In genomic region chr15:89419370-89419984, GRCh38 we compare ENCODE assay signal across 9 cellular contexts.
DNase-seq lines count a peak whose midpoint lies in the region; ATAC-seq, FAIRE-seq and TF ChIP-seq lines count a peak whose summit lies in the region.
"Had no signal": no experiment of that assay in that cellular context is flagged by ENCODE, and none has a peak within 500 bp of the region (broad histone marks: within the 10 kb centered on the region; RNA-seq: fewer than 3 reads in every experiment).

No MANE protein-coding gene starts in this region.

- H3K36me3 Mint-ChIP-seq in activated naive CD8-positive, alpha-beta T cell treated with anti-CD3 and anti-CD28 coated beads, Interleukin-2, amount 50 U/mL, for 24 hours (ENCODE audit: low read depth): peaks cover 2% of the 10 kb centered on the region
- no peaks in the 10 kb centered on the region for H3K36me3 Mint-ChIP-seq in activated T-helper 2 cell treated with anti-CD3 and anti-CD28 coated beads, Interferon-gamma antibody, Interleukin-2, Interleukin-4, amounts not matched to agents 10 μg/mL and 5 μg/mL and 100 μg/mL, durations not matched to agents 14 hours and 24 hours and 36 hours (ENCODE audit: low read depth)

- H4K5ac ChIP-seq in IMR-90 (ENCODE audit: low read depth, low read length): no peak overlapping the region

- H3K9ac ChIP-seq in IMR-90 (ENCODE audit: low read depth, low read length): no peak overlapping the region

- no peak for FAIRE-seq in small intestine (lab: Jason Lieb, UNC)
- FAIRE-seq: islet of Langerhans had no signal

- H2BK20ac ChIP-seq in IMR-90 (ENCODE audit: low read depth, low read length): no peak overlapping the region

- H3K27me3 ChIP-seq in IMR-90 (ENCODE audit: control insufficient read depth, insufficient read depth, low read length) (peaks cover 53% of the 10 kb centered on the region), small intestine (ENCODE audit: control insufficient read depth in 2 of 2, insufficient read depth in 2 of 2, low read length in 2 of 2) (peaks cover 0 to 54% of the 10 kb centered on the region in 2 donors)

- no TSS peak for BruUV-seq in IMR-90 (replicated peaks; lab: Mats Ljungman, UMichigan)

- no peak for TF ChIP-seq RAD21 in IMR-90 (IDR thresholded peaks at IDR 0.05; ENCODE audit: low read length)

- H3K56ac ChIP-seq in IMR-90 (ENCODE audit: extremely low read depth, insufficient read depth, low read length): no peak overlapping the region

- peaks cover 3% of the 10 kb centered on the region for H3K4me1 Mint-ChIP-seq in activated naive CD8-positive, alpha-beta T cell treated with anti-CD3 and anti-CD28 coated beads, Interleukin-2, amount 50 U/mL, for 24 hours
- peaks cover 2% of the 10 kb centered on the region for H3K4me1 Mint-ChIP-seq in activated T-helper 2 cell treated with anti-CD3 and anti-CD28 coated beads, Interferon-gamma antibody, Interleukin-2, Interleukin-4, amounts not matched to agents 10 μg/mL and 5 μg/mL and 100 μg/mL, durations not matched to agents 14 hours and 24 hours and 36 hours (ENCODE audit: low read depth)

- no peak overlapping the region for H3K14ac ChIP-seq in IMR-90 (replicated peaks; ENCODE audit: low read depth, low read length)

- H3K9me3 Mint-ChIP-seq in activated naive CD8-positive, alpha-beta T cell treated with anti-CD3 and anti-CD28 coated beads, Interleukin-2, amount 50 U/mL, for 24 hours: no peaks in the 10 kb centered on the region
- H3K9me3 Mint-ChIP-seq in activated T-helper 2 cell treated with anti-CD3 and anti-CD28 coated beads, Interferon-gamma antibody, Interleukin-2, Interleukin-4, amounts not matched to agents 10 μg/mL and 5 μg/mL and 100 μg/mL, durations not matched to agents 14 hours and 24 hours and 36 hours: no peaks in the 10 kb centered on the region

- H2BK15ac ChIP-seq in IMR-90 (ENCODE audit: low read depth, low read length): no peak overlapping the region

- H3K4me3 ChIP-seq in IMR-90 (ENCODE audit: insufficient read depth, low read depth, low read length) (no peak overlapping the region), small intestine (ENCODE audit: low read depth in 1 of 2, low read length in 2 of 2) (no peak overlapping the region)

- H3K4me1 ChIP-seq in IMR-90 (ENCODE audit: control insufficient read depth, insufficient read depth, low read length) (no peaks in the 10 kb centered on the region), small intestine (ENCODE audit: control insufficient read depth in 2 of 2, insufficient read depth in 1 of 2, low read depth in 1 of 2, low read length in 1 of 2) (no peaks in the 10 kb centered on the region)

- H4K91ac ChIP-seq in IMR-90 (ENCODE audit: insufficient read depth, low read depth, low read length): no peak overlapping the region

- H3K27me3 Mint-ChIP-seq in activated naive CD8-positive, alpha-beta T cell treated with anti-CD3 and anti-CD28 coated beads, Interleukin-2, amount 50 U/mL, for 24 hours: peaks cover 60% of the 10 kb centered on the region
- H3K27me3 Mint-ChIP-seq in activated T-helper 2 cell treated with anti-CD3 and anti-CD28 coated beads, Interferon-gamma antibody, Interleukin-2, Interleukin-4, amounts not matched to agents 10 μg/mL and 5 μg/mL and 100 μg/mL, durations not matched to agents 14 hours and 24 hours and 36 hours (ENCODE audit: low read depth): peaks cover 54% of the 10 kb centered on the region

- H3K27ac ChIP-seq in IMR-90 (ENCODE audit: insufficient read depth, low read length) (no peak overlapping the region), small intestine (ENCODE audit: low read depth in 1 of 2, low read length in 1 of 2) (no peak overlapping the region)

- no peak overlapping the region for H3K4ac ChIP-seq in IMR-90 (ENCODE audit: low read depth, low read length)

- CTCF ChIA-PET in IMR-90 (lab: Yijun Ruan, JAX): interaction anchor here (1.1 to 1.4 kb wide), 2 partner anchors 11 to 61 kb away, joined by 4 read pairs; no protein-coding TSS in a partner anchor

- H3K9me1 ChIP-seq in IMR-90 (ENCODE audit: insufficient read depth, low read length): no peaks in the 10 kb centered on the region

- H3K23ac ChIP-seq in IMR-90 (ENCODE audit: low read depth, low read length): no peak overlapping the region

- H3K36me3 ChIP-seq in IMR-90 (ENCODE audit: control insufficient read depth, insufficient read depth, low read length) (no peaks in the 10 kb centered on the region), small intestine (ENCODE audit: control insufficient read depth in 2 of 2, insufficient read depth in 2 of 2, low read length in 2 of 2) (no peaks in the 10 kb centered on the region)

- intact Hi-C loops in IMR-90 (cut with micrococcal nuclease): no loop called here
- intact Hi-C loops in activated T-helper 2 cell treated with anti-CD3 and anti-CD28 coated beads, Interferon-gamma antibody, Interleukin-2, Interleukin-4, amounts not matched to agents 10 μg/mL and 5 μg/mL and 100 μg/mL, durations not matched to agents 14 hours and 24 hours and 36 hours (cut with micrococcal nuclease): no loop called here

- H2AK5ac ChIP-seq in IMR-90 (ENCODE audit: low read depth, low read length): no peak overlapping the region

- H3K4me2 ChIP-seq in IMR-90 (ENCODE audit: low read depth, low read length): no peak overlapping the region

- H2AK9ac ChIP-seq in IMR-90 (replicated peaks; ENCODE audit: low read depth, low read length, poor library complexity): no peak overlapping the region

- TF ChIP-seq POLR2A in IMR-90 (IDR thresholded peaks at IDR 0.05; ENCODE audit: low read depth, low read length): no peak

- no peak overlapping the region for H2BK5ac ChIP-seq in IMR-90 (ENCODE audit: low read depth, low read length, poor library complexity, severe bottlenecking)

- DNase-seq in AML-193 (lab: John Stamatoyannopoulos, UW) (peak; percentile 30 to 38), IMR-90 (peak; percentile 27), left kidney (ENCODE audit: low read depth, low spot score) (peak; percentile 91), small intestine (no peak), Ammon's horn (ENCODE audit: low spot score) (no peak), NCI-H446 (lab: John Stamatoyannopoulos, UW) (no peak)
- peak; percentile 50 for DNase-seq in activated naive CD8-positive, alpha-beta T cell treated with anti-CD3 and anti-CD28 coated beads, Interleukin-2, amount 50 U/mL, for 24 hours
- no peak for DNase-seq in activated T-helper 2 cell treated with anti-CD3 and anti-CD28 coated beads, Interferon-gamma antibody, Interleukin-2, Interleukin-4, amounts not matched to agents 10 μg/mL and 5 μg/mL and 100 μg/mL, durations not matched to agents 14 hours and 24 hours and 36 hours (ENCODE audit: low spot score)

- no peak overlapping the region for H3K4me3 Mint-ChIP-seq in activated naive CD8-positive, alpha-beta T cell treated with anti-CD3 and anti-CD28 coated beads, Interleukin-2, amount 50 U/mL, for 24 hours
- no peak overlapping the region for H3K4me3 Mint-ChIP-seq in activated T-helper 2 cell treated with anti-CD3 and anti-CD28 coated beads, Interferon-gamma antibody, Interleukin-2, Interleukin-4, amounts not matched to agents 10 μg/mL and 5 μg/mL and 100 μg/mL, durations not matched to agents 14 hours and 24 hours and 36 hours (ENCODE audit: low read depth)

- TF ChIP-seq CTCF in IMR-90 (conservative IDR thresholded peaks at IDR 0.05; ENCODE audit: low read depth, low read length): no peak

- no peaks in the 10 kb centered on the region for H3K79me1 ChIP-seq in IMR-90 (ENCODE audit: low read depth in 1 of 2, low read length in 2 of 2)

- ATAC-seq in IMR-90 (ENCODE audit: low read depth): peak; percentile 79
- ATAC-seq in activated naive CD8-positive, alpha-beta T cell treated with anti-CD3 and anti-CD28 coated beads, Interleukin-2, amount 50 U/mL, for 24 hours: no peak

- peaks cover 4% of the 10 kb centered on the region for H4K20me1 ChIP-seq in IMR-90 (ENCODE audit: insufficient read depth, low read length)

- dilution Hi-C loops in IMR-90 (cut with HindIII; ENCODE audit: low sequenced_read_pairs, unreplicated experiment): no loop called here

- 14% methylated on average over 4 of the region's 17 CpGs; no CpG with 5 or more reads in 1 of the 2 experiments for WGBS in IMR-90 (ENCODE audit: extremely low coverage in 2 of 2, insufficient read length in 1 of 2), 2 experiments
- 18 to 23% (median 21%) methylated on average over 17 of the region's 17 CpGs for WGBS in small intestine, 3 donors

- H3K27ac Mint-ChIP-seq in activated naive CD8-positive, alpha-beta T cell treated with anti-CD3 and anti-CD28 coated beads, Interleukin-2, amount 50 U/mL, for 24 hours: no peak overlapping the region
- H3K27ac Mint-ChIP-seq in activated T-helper 2 cell treated with anti-CD3 and anti-CD28 coated beads, Interferon-gamma antibody, Interleukin-2, Interleukin-4, amounts not matched to agents 10 μg/mL and 5 μg/mL and 100 μg/mL, durations not matched to agents 14 hours and 24 hours and 36 hours: no peak overlapping the region

- H2BK120ac ChIP-seq in IMR-90 (ENCODE audit: low read depth, low read length): no peak overlapping the region

- no peak overlapping the region for H3K18ac ChIP-seq in IMR-90 (ENCODE audit: low read depth, low read length)

- POLR2A ChIA-PET in IMR-90 (lab: Charles Lee; ENCODE audit: unreplicated experiment): no interaction called here

- H2AFZ ChIP-seq in IMR-90 (replicated peaks; ENCODE audit: low read length, poor library complexity): no peak overlapping the region

- no peak overlapping the region for H4K8ac ChIP-seq in IMR-90 (ENCODE audit: low read depth in 2 of 2, low read length in 2 of 2)

- in situ Hi-C loops in IMR-90 (cut with MboI; ENCODE audit: low sequenced_read_pairs): no loop called here

- H3K9me3 ChIP-seq in IMR-90 (ENCODE audit: control insufficient read depth, insufficient read depth, low read length) (no peaks in the 10 kb centered on the region), small intestine (ENCODE audit: control insufficient read depth, low read depth) (no peaks in the 10 kb centered on the region)

TF ChIP-seq in IMR-90, 13 proteins besides CTCF, POLR2A, EP300 and RAD21 (continues in another document):
- TF ChIP-seq MXI1 (IDR thresholded peaks at IDR 0.05; ENCODE audit: borderline replicate concordance, low read depth, low read length): no peak
- TF ChIP-seq MAZ (IDR thresholded peaks at IDR 0.05; ENCODE audit: borderline replicate concordance, low read depth, low read length): no peak
- no peak for TF ChIP-seq FOS (IDR thresholded peaks at IDR 0.05; ENCODE audit: low read depth, low read length)
- TF ChIP-seq USF2 (IDR thresholded peaks at IDR 0.05; ENCODE audit: low read depth, low read length): no peak
- no peak for TF ChIP-seq MAFK (IDR thresholded peaks at IDR 0.05; ENCODE audit: low read depth, low read length)
- no peak for TF ChIP-seq NFE2L2 (IDR thresholded peaks at IDR 0.05; ENCODE audit: low read depth, low read length)
- TF ChIP-seq RFX5 (IDR thresholded peaks at IDR 0.05; ENCODE audit: low read depth, low read length): no peak

Comparison
In these comparisons a context has a peak if more than half of its experiments do, and no peak if none do; other contexts are left out.
1. DNase-seq: peak in AML-193 (2 of 2), IMR-90 (single experiment), activated naive CD8-positive, alpha-beta T cell treated with anti-CD3 and anti-CD28 coated beads, Interleukin-2, amount 50 U/mL, for 24 hours (single experiment) and left kidney (single experiment); none in small intestine (single experiment), Ammon's horn (single experiment), activated T-helper 2 cell treated with anti-CD3 and anti-CD28 coated beads, Interferon-gamma antibody, Interleukin-2, Interleukin-4, amounts not matched to agents 10 μg/mL and 5 μg/mL and 100 μg/mL, durations not matched to agents 14 hours and 24 hours and 36 hours (single experiment) and NCI-H446 (0 of 2).